Comparison of ENCODE assay signal across 10 cellular contexts in genomic region chr11:68330700-68331337, GRCh38. TPM values are rescaled to one million over a fixed set of nuclear protein-coding genes. Genes with fewer than 3 reads are reported as not detected.
DNase-seq lines count a peak whose midpoint lies in the region; ATAC-seq and TF ChIP-seq lines count a peak whose summit lies in the region.
"Had no signal": no experiment of that assay in that cellular context is flagged by ENCODE, and none has a peak within 500 bp of the region (broad histone marks: within the 10 kb centered on the region; RNA-seq: fewer than 3 reads in every experiment).

No MANE protein-coding gene starts in this region.

- H3K9me3 ChIP-seq in HEK293 (ENCODE audit: control insufficient read depth, insufficient read depth, low read depth, low read length) (no peaks in the 10 kb centered on the region), right cardiac atrium (ENCODE audit: control insufficient read depth, low read length) (no peaks in the 10 kb centered on the region), gastrocnemius medialis (no peaks in the 10 kb centered on the region)

- H3K4me3 ChIP-seq in HEK293 (ENCODE audit: low read depth, low read length) = no peak overlapping the region
- H3K4me3 ChIP-seq in right cardiac atrium (ENCODE audit: low read length) = no peak overlapping the region
- H3K4me3 ChIP-seq in gastrocnemius medialis = no peak overlapping the region

- no peak for TF ChIP-seq CTCF in HEK293 (tag by site-specific recombination; IDR thresholded peaks at IDR 0.05)
- no peak for TF ChIP-seq CTCF in WTC11 (IDR thresholded peaks at IDR 0.05)
- TF ChIP-seq CTCF in gastrocnemius medialis (IDR thresholded peaks at IDR 0.05 in 4 of 5, conservative IDR thresholded peaks at IDR 0.05 in 1 of 5) = no peak
- TF ChIP-seq CTCF in GM10266 (IDR thresholded peaks at IDR 0.05; ENCODE audit: control insufficient read depth, insufficient read depth, low read depth, missing control alignments) = no peak

- H3K27me3 Mint-ChIP-seq in WTC11 (ENCODE audit: low read depth) = no peaks in the 10 kb centered on the region

- intact Hi-C loops in right cardiac atrium (cut with DNase I) = loop anchor here in 1 of 4 donors (5.0 kb wide), 1 partner anchor 41 kb away; no protein-coding TSS in a partner anchor
- intact Hi-C loops in gastrocnemius medialis (cut with DNase I; ENCODE audit: low total_unique reads) = no loop called here

- peak overlapping the region; percentile 95 for H3K27ac Mint-ChIP-seq in WTC11

- peaks cover 5% of the 10 kb centered on the region for H3K36me3 Mint-ChIP-seq in WTC11

- POLR2A ChIA-PET in HEK293 (lab: Yijun Ruan, JAX) (no interaction called here), WTC11 (lab: Charles Lee) (no interaction called here)

- H3K4me3 Mint-ChIP-seq in WTC11 = 0 out of 2 replicates have a peak overlapping the region, but pooled peaks have one; percentile 0

- H3K27ac ChIP-seq in HEK293 (ENCODE audit: extremely low read depth, low read depth, low read length) = no peak overlapping the region
- peak overlapping the region; percentile 91 for H3K27ac ChIP-seq in right cardiac atrium (ENCODE audit: low read length)
- H3K27ac ChIP-seq in gastrocnemius medialis = peak overlapping the region in 3 of 4 donors; percentile 14 to 58 (median 32)

- ATAC-seq in WTC11 (peak; percentile 21), right cardiac atrium (peak; percentile 31 to 38), gastrocnemius medialis (no peak), HG03280 (IDR thresholded peaks at IDR 0.05; ENCODE audit: unreplicated experiment) (no peak)

- no peaks in the 10 kb centered on the region for H3K9me3 Mint-ChIP-seq in WTC11

- H3K27me3 ChIP-seq in right cardiac atrium (ENCODE audit: control insufficient read depth, insufficient read depth) (no peaks in the 10 kb centered on the region), gastrocnemius medialis (no peaks in the 10 kb centered on the region)

- no peaks in the 10 kb centered on the region for H3K4me1 ChIP-seq in HEK293 (ENCODE audit: control insufficient read depth, insufficient read depth, low read length)
- peaks cover 33% of the 10 kb centered on the region for H3K4me1 ChIP-seq in right cardiac atrium (ENCODE audit: control insufficient read depth, insufficient read depth, low read length)
- peaks cover 28 to 48% of the 10 kb centered on the region in 2 donors for H3K4me1 ChIP-seq in gastrocnemius medialis

- 43% methylated on average over 16 of the region's 16 CpGs for WGBS in right cardiac atrium

- H3K36me3 ChIP-seq in HEK293 (ENCODE audit: control insufficient read depth in 2 of 2, insufficient read depth in 1 of 2, low read length in 2 of 2) = no peaks in the 10 kb centered on the region
- no peaks in the 10 kb centered on the region for H3K36me3 ChIP-seq in gastrocnemius medialis

- peaks cover 68% of the 10 kb centered on the region for H3K4me1 Mint-ChIP-seq in WTC11

- TF ChIP-seq POLR2A in gastrocnemius medialis (IDR thresholded peaks at IDR 0.05) = no peak

- CTCF ChIA-PET in HEK293 (lab: Yijun Ruan, JAX) = interaction anchor here (0.7 to 1.0 kb wide), 2 partner anchors 34 to 224 kb away, joined by 3 to 5 read pairs; no protein-coding TSS in a partner anchor
- CTCF ChIA-PET in WTC11 (lab: Charles Lee) = interaction anchor here (0.6 to 0.7 kb wide), 2 partner anchors 12 to 20 kb away, joined by 3 read pairs; no protein-coding TSS in a partner anchor

- in situ Hi-C loops in gastrocnemius medialis (cut with MboI; ENCODE audit: low sequenced_read_pairs in 4 of 4) = no loop called here

- DNase-seq in WTC11 (ENCODE audit: low spot score) (no peak), right cardiac atrium (peak in 2 of 3 donors; percentile 51 to 67), gastrocnemius medialis (no peak), GM10266 (ENCODE audit: extremely low spot score) (no peak)
- no peak for DNase-seq in NK-92 treated with Interleukin-12 subunit alpha and Interleukin-12 subunit beta, amount 100 ng/mL, for 24 hours (lab: John Stamatoyannopoulos, UW)
- DNase-seq: head of caudate nucleus, NCI-H226, occipital lobe had no signal

TF ChIP-seq in HEK293, 187 proteins besides CTCF, POLR2A, EP300 and RAD21:
- TF ChIP-seq INSM2 (tag by site-specific recombination; IDR thresholded peaks at IDR 0.05) (no peak), ZSCAN18 (tag by site-specific recombination; IDR thresholded peaks at IDR 0.05) (no peak), ZNF544 (tag by site-specific recombination; IDR thresholded peaks at IDR 0.05) (no peak), KLF10 (tag by site-specific recombination; IDR thresholded peaks at IDR 0.05) (no peak), ZNF239 (tag by site-specific recombination; IDR thresholded peaks at IDR 0.05) (peak; percentile 95)

TF ChIP-seq in WTC11, 78 proteins besides CTCF, POLR2A, EP300 and RAD21 (continues in another document):
- TF ChIP-seq ZNF232 (CRISPR knock-in tag; IDR thresholded peaks at IDR 0.05) (no peak), ZMAT4 (CRISPR knock-in tag; IDR thresholded peaks at IDR 0.05) (no peak), IRF1 (CRISPR knock-in tag; IDR thresholded peaks at IDR 0.05) (no peak), ZNF416 (CRISPR knock-in tag; IDR thresholded peaks at IDR 0.05) (no peak), ELF4 (CRISPR knock-in tag; IDR thresholded peaks at IDR 0.05; ENCODE audit: low read depth) (no peak), ZNF263 (CRISPR knock-in tag; IDR thresholded peaks at IDR 0.05; ENCODE audit: low read depth) (no peak), SOX15 (CRISPR knock-in tag; IDR thresholded peaks at IDR 0.05) (no peak), SP1 (CRISPR knock-in tag; conservative IDR thresholded peaks at IDR 0.05) (no peak), FOXP4 (CRISPR knock-in tag; IDR thresholded peaks at IDR 0.05) (no peak), TCF7 (CRISPR knock-in tag; IDR thresholded peaks at IDR 0.05; ENCODE audit: low read depth) (no peak), ZNF138 (CRISPR knock-in tag; conservative IDR thresholded peaks at IDR 0.05) (no peak), RELA (CRISPR knock-in tag; IDR thresholded peaks at IDR 0.05; ENCODE audit: borderline replicate concordance) (no peak), E2F4 (CRISPR knock-in tag; IDR thresholded peaks at IDR 0.05; ENCODE audit: borderline replicate concordance, low read depth) (no peak), FOXJ3 (CRISPR knock-in tag; IDR thresholded peaks at IDR 0.05; ENCODE audit: borderline replicate concordance) (no peak), HMGXB4 (CRISPR knock-in tag; IDR thresholded peaks at IDR 0.05) (no peak), JAZF1 (CRISPR knock-in tag; IDR thresholded peaks at IDR 0.05) (no peak)

RNA-seq across cellular contexts. Expression of gene LRP5, which starts 18.4 kb away (rescaled TPM):
- 41.6 to 48.8 TPM (median 41.9 TPM) in 3 replicates for total RNA-seq in WTC11 (2021)
- total RNA-seq in right cardiac atrium = 10 to 100 TPM; 61.6 to 88.8 (median 75.4) TPM
- polyA plus RNA-seq in right cardiac atrium = 57.1 TPM
- total RNA-seq in gastrocnemius medialis = 10 to 100 TPM in 2 of 4 donors, 1 to 10 TPM in 2; 3.7 to 12.3 (median 8.1) TPM

RNA-seq across cellular contexts. Expression of gene C11orf24, which starts 59.0 kb away (rescaled TPM):
- total RNA-seq in WTC11 (2021) (41.8 to 53.7 TPM (median 43.8 TPM) in 3 replicates), right cardiac atrium (10 to 100 TPM; 18.9 to 40.1 (median 25.3) TPM), gastrocnemius medialis (10 to 100 TPM in 2 of 4 donors, 1 to 10 TPM in 2; 8.1 to 19.3 (median 10.6) TPM)
- polyA plus RNA-seq in right cardiac atrium = 28.7 TPM

Comparison
In these comparisons a context has a peak if more than half of its experiments do, and no peak if none do; other contexts are left out.
1. ATAC-seq: peak in WTC11 (single experiment) and right cardiac atrium (2 of 2); none in gastrocnemius medialis (0 of 2) and HG03280 (single experiment).
2. DNase-seq: peak in right cardiac atrium (2 of 3); none in WTC11 (single experiment), gastrocnemius medialis (0 of 2), NK-92 treated with Interleukin-12 subunit alpha and Interleukin-12 subunit beta, amount 100 ng/mL, for 24 hours (single experiment) and GM10266 (single experiment).